Comparison of ENCODE assay signal across 1 cellular context in the genomic region with DNA sequence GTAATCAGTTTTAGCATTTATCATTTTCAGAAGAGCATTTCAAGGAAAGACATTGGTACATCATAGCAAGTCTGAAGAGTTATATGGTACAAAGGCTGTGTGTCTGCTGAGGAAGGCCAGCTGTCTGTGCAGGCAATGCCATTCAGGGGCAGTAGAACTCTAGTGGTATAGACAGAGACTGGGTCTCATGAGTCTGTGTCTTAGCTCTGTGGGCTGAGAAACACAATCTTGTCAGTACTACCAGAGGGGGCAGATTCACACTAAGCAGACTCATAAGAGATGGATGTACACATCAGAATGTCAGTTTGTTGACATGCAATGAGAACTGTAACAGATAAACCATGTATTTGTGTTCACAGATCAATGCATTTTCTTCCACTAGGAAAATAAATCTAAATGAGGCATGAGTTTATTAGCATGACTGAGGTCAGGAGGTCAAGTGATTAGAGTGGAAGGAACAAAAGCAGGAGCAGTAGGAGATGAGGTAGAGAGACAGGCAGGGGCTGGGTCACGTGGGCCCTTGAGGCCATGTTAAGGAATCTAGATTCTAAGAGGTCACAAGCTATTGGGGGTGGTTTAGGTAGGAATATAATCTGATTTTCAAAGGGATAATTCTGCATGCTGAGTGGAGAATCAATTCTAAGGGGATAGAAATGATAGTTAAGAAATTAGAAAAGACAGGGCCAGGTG.
TF ChIP-seq lines count a peak whose summit lies in the region.

No MANE protein-coding gene starts in this region.

TF ChIP-seq in HCT116, 20 proteins besides CTCF, POLR2A, EP300 and RAD21 (continued from another document):
- TF ChIP-seq, protein P1, sequence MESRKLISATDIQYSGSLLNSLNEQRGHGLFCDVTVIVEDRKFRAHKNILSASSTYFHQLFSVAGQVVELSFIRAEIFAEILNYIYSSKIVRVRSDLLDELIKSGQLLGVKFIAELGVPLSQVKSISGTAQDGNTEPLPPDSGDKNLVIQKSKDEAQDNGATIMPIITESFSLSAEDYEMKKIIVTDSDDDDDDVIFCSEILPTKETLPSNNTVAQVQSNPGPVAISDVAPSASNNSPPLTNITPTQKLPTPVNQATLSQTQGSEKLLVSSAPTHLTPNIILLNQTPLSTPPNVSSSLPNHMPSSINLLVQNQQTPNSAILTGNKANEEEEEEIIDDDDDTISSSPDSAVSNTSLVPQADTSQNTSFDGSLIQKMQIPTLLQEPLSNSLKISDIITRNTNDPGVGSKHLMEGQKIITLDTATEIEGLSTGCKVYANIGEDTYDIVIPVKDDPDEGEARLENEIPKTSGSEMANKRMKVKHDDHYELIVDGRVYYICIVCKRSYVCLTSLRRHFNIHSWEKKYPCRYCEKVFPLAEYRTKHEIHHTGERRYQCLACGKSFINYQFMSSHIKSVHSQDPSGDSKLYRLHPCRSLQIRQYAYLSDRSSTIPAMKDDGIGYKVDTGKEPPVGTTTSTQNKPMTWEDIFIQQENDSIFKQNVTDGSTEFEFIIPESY (IDR thresholded peaks at IDR 0.05; ENCODE audit: extremely low read depth, insufficient replicate concordance, low read length), result no peak
- TF ChIP-seq ELF1 (IDR thresholded peaks at IDR 0.05; ENCODE audit: borderline replicate concordance, low read depth) (no peak), JUND (IDR thresholded peaks at IDR 0.05) (no peak), ZNF274 (IDR thresholded peaks at IDR 0.05; ENCODE audit: low read depth, low read length) (no peak)
- TF ChIP-seq, protein P2, sequence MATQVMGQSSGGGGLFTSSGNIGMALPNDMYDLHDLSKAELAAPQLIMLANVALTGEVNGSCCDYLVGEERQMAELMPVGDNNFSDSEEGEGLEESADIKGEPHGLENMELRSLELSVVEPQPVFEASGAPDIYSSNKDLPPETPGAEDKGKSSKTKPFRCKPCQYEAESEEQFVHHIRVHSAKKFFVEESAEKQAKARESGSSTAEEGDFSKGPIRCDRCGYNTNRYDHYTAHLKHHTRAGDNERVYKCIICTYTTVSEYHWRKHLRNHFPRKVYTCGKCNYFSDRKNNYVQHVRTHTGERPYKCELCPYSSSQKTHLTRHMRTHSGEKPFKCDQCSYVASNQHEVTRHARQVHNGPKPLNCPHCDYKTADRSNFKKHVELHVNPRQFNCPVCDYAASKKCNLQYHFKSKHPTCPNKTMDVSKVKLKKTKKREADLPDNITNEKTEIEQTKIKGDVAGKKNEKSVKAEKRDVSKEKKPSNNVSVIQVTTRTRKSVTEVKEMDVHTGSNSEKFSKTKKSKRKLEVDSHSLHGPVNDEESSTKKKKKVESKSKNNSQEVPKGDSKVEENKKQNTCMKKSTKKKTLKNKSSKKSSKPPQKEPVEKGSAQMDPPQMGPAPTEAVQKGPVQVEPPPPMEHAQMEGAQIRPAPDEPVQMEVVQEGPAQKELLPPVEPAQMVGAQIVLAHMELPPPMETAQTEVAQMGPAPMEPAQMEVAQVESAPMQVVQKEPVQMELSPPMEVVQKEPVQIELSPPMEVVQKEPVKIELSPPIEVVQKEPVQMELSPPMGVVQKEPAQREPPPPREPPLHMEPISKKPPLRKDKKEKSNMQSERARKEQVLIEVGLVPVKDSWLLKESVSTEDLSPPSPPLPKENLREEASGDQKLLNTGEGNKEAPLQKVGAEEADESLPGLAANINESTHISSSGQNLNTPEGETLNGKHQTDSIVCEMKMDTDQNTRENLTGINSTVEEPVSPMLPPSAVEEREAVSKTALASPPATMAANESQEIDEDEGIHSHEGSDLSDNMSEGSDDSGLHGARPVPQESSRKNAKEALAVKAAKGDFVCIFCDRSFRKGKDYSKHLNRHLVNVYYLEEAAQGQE (IDR thresholded peaks at IDR 0.05; ENCODE audit: low read depth), result no peak
- TF ChIP-seq, protein P3, sequence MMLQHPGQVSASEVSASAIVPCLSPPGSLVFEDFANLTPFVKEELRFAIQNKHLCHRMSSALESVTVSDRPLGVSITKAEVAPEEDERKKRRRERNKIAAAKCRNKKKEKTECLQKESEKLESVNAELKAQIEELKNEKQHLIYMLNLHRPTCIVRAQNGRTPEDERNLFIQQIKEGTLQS (IDR thresholded peaks at IDR 0.05), result no peak
TF ChIP-seq in HCT116: peak in this region for 0.
